8 cellular contexts compared by ENCODE assay signal in genomic region chr7:80136276-80137045, GRCh38. TPM values are rescaled to one million over a fixed set of nuclear protein-coding genes. Genes with fewer than 3 reads are reported as not detected.
DNase-seq lines count a peak whose midpoint lies in the region; ATAC-seq and TF ChIP-seq lines count a peak whose summit lies in the region.

No MANE protein-coding gene starts in this region.

- no peak overlapping the region for H3K27ac Mint-ChIP-seq in CD4-positive, alpha-beta T cell

- no peak for DNase-seq in CD4-positive, alpha-beta T cell
- DNase-seq in SJCRH30 (peak in 1 of 2 experiments; percentile 24), foreskin keratinocyte (peak in 1 of 2 donors; percentile 41), body of pancreas (no peak), superior temporal gyrus (ENCODE audit: extremely low spot score) (no peak)
- no peak for DNase-seq in stimulated activated CD4-positive, alpha-beta T cell treated with anti-CD3 and anti-CD28 coated beads, Interleukin-4, amount 100 ng/mL, for 1 hour

- peak overlapping the region; percentile 95 for H3K9ac ChIP-seq in skeletal muscle satellite cell (ENCODE audit: low read depth, low read length)

- POLR2A ChIA-PET in CD4-positive, alpha-beta T cell (lab: Charles Lee), result no interaction called here

- H3K27ac ChIP-seq in CD4-positive, alpha-beta T cell (ENCODE audit: low read depth, low read length), result no peak overlapping the region
- H3K27ac ChIP-seq in SJCRH30, result peak overlapping the region; percentile 84; the same call in 1 of the 2 replicates
- peak overlapping the region; percentile 90 for H3K27ac ChIP-seq in foreskin keratinocyte
- H3K27ac ChIP-seq in body of pancreas, result no peak overlapping the region

- ATAC-seq in CD4-positive, alpha-beta T cell (ENCODE audit: poor library complexity), result no peak
- ATAC-seq in GM21825 (IDR thresholded peaks at IDR 0.05; ENCODE audit: unreplicated experiment), result peak; percentile 53
- ATAC-seq in foreskin keratinocyte, result no peak
- ATAC-seq in body of pancreas, result no peak

- peaks cover 25% of the 10 kb centered on the region for H3K27me3 Mint-ChIP-seq in CD4-positive, alpha-beta T cell

- WGBS in body of pancreas, 2 donors, result 47 to 63% methylated on average over 4 of the region's 4 CpGs

- intact Hi-C loops in CD4-positive, alpha-beta T cell (cut with DNase I, micrococcal nuclease), result loop anchor here in 1 of 2 experiments (10.0 kb wide), 2 partner anchors 178 to 258 kb away; no protein-coding TSS in a partner anchor
- intact Hi-C loops in body of pancreas (cut with DNase I), result no loop called here

- H3K4me1 ChIP-seq in SJCRH30, result peaks cover 7% of the 10 kb centered on the region; the same call in 1 of the 2 replicates
- H3K4me1 ChIP-seq in foreskin keratinocyte, result peaks cover 42% of the 10 kb centered on the region
- H3K4me1 ChIP-seq in skeletal muscle satellite cell (ENCODE audit: control insufficient read depth, insufficient read depth, low read length), result peaks cover 16% of the 10 kb centered on the region
- H3K4me1 ChIP-seq in body of pancreas, result peaks cover 25% of the 10 kb centered on the region

- no peaks in the 10 kb centered on the region for H3K9me3 Mint-ChIP-seq in CD4-positive, alpha-beta T cell

- no peaks in the 10 kb centered on the region for H3K9me3 ChIP-seq in CD4-positive, alpha-beta T cell (ENCODE audit: control insufficient read depth, low read length)
- H3K9me3 ChIP-seq in SJCRH30 (replicated peaks) (no peaks in the 10 kb centered on the region), skeletal muscle satellite cell (replicated peaks; ENCODE audit: low read length) (no peaks in the 10 kb centered on the region), body of pancreas (no peaks in the 10 kb centered on the region)

- H3K36me3 Mint-ChIP-seq in CD4-positive, alpha-beta T cell (ENCODE audit: low read depth), result no peaks in the 10 kb centered on the region

- peaks cover 29% of the 10 kb centered on the region for H3K4me1 Mint-ChIP-seq in CD4-positive, alpha-beta T cell (ENCODE audit: low read depth)

- H3K27me3 ChIP-seq in CD4-positive, alpha-beta T cell (ENCODE audit: control insufficient read depth, insufficient read depth, low read length), result peaks cover 7% of the 10 kb centered on the region
- H3K27me3 ChIP-seq in SJCRH30 (no peaks in the 10 kb centered on the region), foreskin keratinocyte (no peaks in the 10 kb centered on the region), skeletal muscle satellite cell (ENCODE audit: control insufficient read depth, insufficient read depth, low read length) (no peaks in the 10 kb centered on the region), body of pancreas (no peaks in the 10 kb centered on the region)

- H3K4me3 ChIP-seq in SJCRH30 (peak overlapping the region; percentile 96), skeletal muscle satellite cell (ENCODE audit: low read length) (peak overlapping the region; percentile 79), body of pancreas (peak overlapping the region in 1 of 2 donors; percentile 10)

- H3K36me3 ChIP-seq in SJCRH30, result no peaks in the 10 kb centered on the region
- no peaks in the 10 kb centered on the region for H3K36me3 ChIP-seq in skeletal muscle satellite cell (ENCODE audit: insufficient read depth, low read length)
- H3K36me3 ChIP-seq in body of pancreas (replicated peaks in 1 of 2; ENCODE audit: insufficient read depth in 1 of 2, low read depth in 2 of 2), result no peaks in the 10 kb centered on the region

- H3K4me2 ChIP-seq in skeletal muscle satellite cell (ENCODE audit: low read length), result peak overlapping the region; percentile 83

- no peak for TF ChIP-seq POLR2A in body of pancreas (IDR thresholded peaks at IDR 0.05)

- TF ChIP-seq CTCF in CD4-positive, alpha-beta T cell (IDR thresholded peaks at IDR 0.05), result no peak
- TF ChIP-seq CTCF in foreskin keratinocyte (conservative IDR thresholded peaks at IDR 0.05) (no peak), body of pancreas (IDR thresholded peaks at IDR 0.05) (no peak)

- peak overlapping the region; percentile 92 for H3K4me3 Mint-ChIP-seq in CD4-positive, alpha-beta T cell

- CTCF ChIA-PET in CD4-positive, alpha-beta T cell (lab: Charles Lee), result no interaction called here

RNA-seq across cellular contexts. Expression of gene GNAI1, which starts 1.8 kb away (rescaled TPM):
- total RNA-seq in CD4-positive, alpha-beta T cell, result 1 to 10 TPM; 1.2 to 2.8 TPM
- 39.4 and 44.0 TPM in 2 replicates for total RNA-seq in SJCRH30 (2014; rRNA removed; shearing (Covaris generic))
- total RNA-seq in foreskin keratinocyte (48.4 and 53.9 TPM in 2 replicates), body of pancreas (10 to 100 TPM in 1 of 2 donors, 1 to 10 TPM in 1; 9.1 to 16.5 TPM)
- polyA plus RNA-seq in foreskin keratinocyte, result 26.3 and 28.9 TPM in 2 replicates
- 19.0 and 21.8 TPM in 2 replicates for total RNA-seq in skeletal muscle satellite cell (2012; rRNA removed)

Comparison
In these comparisons a context has a peak if more than half of its experiments do, and no peak if none do; other contexts are left out.
1. H3K27ac ChIP-seq: peak in SJCRH30 (single experiment) and foreskin keratinocyte (single experiment); none in CD4-positive, alpha-beta T cell (single experiment) and body of pancreas (0 of 4).